Comparison of ENCODE assay signal across 24 cellular contexts in the genomic region with DNA sequence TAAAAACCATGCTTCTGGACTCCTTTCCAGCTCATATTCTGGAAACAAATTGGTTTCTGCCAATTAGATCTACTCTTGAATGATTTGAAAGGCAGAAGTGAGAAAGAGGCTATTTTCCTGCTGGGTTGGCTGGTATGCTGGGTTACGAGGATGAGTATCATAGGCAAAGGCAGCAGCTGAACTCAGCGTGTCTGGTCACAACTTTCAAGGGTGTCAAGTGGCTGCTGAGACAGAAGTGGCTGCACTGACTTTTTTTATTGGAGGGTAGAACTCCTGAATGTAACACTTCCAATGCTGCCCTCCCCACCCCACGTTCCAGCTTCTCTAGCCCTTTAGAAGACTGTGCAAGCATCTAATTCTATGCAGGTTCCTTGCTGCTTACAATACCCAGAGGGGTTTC. TPM values are rescaled to one million over a fixed set of nuclear protein-coding genes. Genes with fewer than 3 reads are reported as not detected.
"Had no signal": no experiment of that assay in that cellular context is flagged by ENCODE, and none has a peak within 500 bp of the region (broad histone marks: within the 10 kb centered on the region; RNA-seq: fewer than 3 reads in every experiment).

No MANE protein-coding gene starts in this region.

- H3K4me1 Mint-ChIP-seq: activated CD4-positive, alpha-beta T cell treated with anti-CD3 and anti-CD28 coated beads for 36 hours; brain; IgD-negative memory B cell; T-cell had no signal

- H3K36me3 ChIP-seq: WERI-Rb-1 had no signal

- H3K27ac ChIP-seq: WERI-Rb-1 had no signal

- H3K36me3 Mint-ChIP-seq: activated naive CD8-positive, alpha-beta T cell; brain; IgD-negative memory B cell; T-cell had no signal

- H3K9me3 Mint-ChIP-seq: activated T-helper 1 cell treated with anti-CD3 and anti-CD28 coated beads, Interleukin-12 subunit alpha, Interleukin-12 subunit beta, Interleukin-2, Interleukin-4 antibody, amounts not matched to agents 30 ng/mL and 10 ng/mL and 1 ng/mL, durations not matched to agents 14 hours and 24 hours and 36 hours; IgD-negative memory B cell had no signal

- DNase-seq: activated CD4-positive, alpha-beta T cell treated with anti-CD3 and anti-CD28 coated beads for 36 hours; activated CD4-positive, alpha-beta T cell treated with anti-CD3 and anti-CD28 coated beads, Interleukin-2, amount 50 U/mL, for 4 hours; activated CD8-positive, alpha-beta memory T cell treated with anti-CD3 and anti-CD28 coated beads, Interleukin-2, amount 50 U/mL, for 48 hours; activated CD8-positive, alpha-beta T cell treated with anti-CD3 and anti-CD28 coated beads, Interleukin-2, amount 10 ng/mL, durations not matched to agents 7 days and 5 days; activated effector memory CD4-positive, alpha-beta T cell treated with anti-CD3 and anti-CD28 coated beads, Interleukin-2, amount 50 U/mL, for 16 hours; activated naive CD4-positive, alpha-beta T cell treated with Interleukin-2 at 50 U/mL for 16 hours; activated T-cell treated with anti-CD3 and anti-CD28 coated beads, Interleukin-2, amount 50 U/mL, for 1 hour; amygdala; KG1; NCI-H1048; NCI-H146; NCI-H187 treated with DMSO at 0.1 percent for 48 hours; NCI-H2081 treated with DMSO at 0.1 percent for 48 hours; NCI-H2171 treated with DMSO at 0.1 percent for 48 hours; NCI-H226; NCI-H69; NK-92 treated with Interleukin-12 subunit alpha and Interleukin-12 subunit beta, amount 100 ng/mL, for 24 hours; SIG-M5; T-cell; WERI-Rb-1 had no signal

- H3K27ac Mint-ChIP-seq: activated CD4-positive, alpha-beta T cell treated with anti-CD3 and anti-CD28 coated beads for 36 hours; activated CD8-positive, alpha-beta T cell treated with anti-CD3 and anti-CD28 coated beads, Interleukin-2, amount 10 ng/mL, durations not matched to agents 7 days and 5 days; activated naive CD8-positive, alpha-beta T cell; activated T-helper 1 cell treated with anti-CD3 and anti-CD28 coated beads, Interleukin-12 subunit alpha, Interleukin-12 subunit beta, Interleukin-2, Interleukin-4 antibody, amounts not matched to agents 30 ng/mL and 10 ng/mL and 1 ng/mL, durations not matched to agents 14 hours and 24 hours and 36 hours; brain; IgD-negative memory B cell; T-cell had no signal

- H3K4me3 Mint-ChIP-seq: activated CD4-positive, alpha-beta T cell treated with anti-CD3 and anti-CD28 coated beads for 36 hours; activated CD8-positive, alpha-beta T cell treated with anti-CD3 and anti-CD28 coated beads, Interleukin-2, amount 10 ng/mL, durations not matched to agents 7 days and 5 days; activated naive CD8-positive, alpha-beta T cell; activated T-helper 1 cell treated with anti-CD3 and anti-CD28 coated beads, Interleukin-12 subunit alpha, Interleukin-12 subunit beta, Interleukin-2, Interleukin-4 antibody, amounts not matched to agents 30 ng/mL and 10 ng/mL and 1 ng/mL, durations not matched to agents 14 hours and 24 hours and 36 hours; brain; IgD-negative memory B cell; T-cell had no signal

- ATAC-seq: activated CD4-positive, alpha-beta T cell treated with anti-CD3 and anti-CD28 coated beads for 36 hours; activated CD8-positive, alpha-beta T cell treated with anti-CD3 and anti-CD28 coated beads, Interleukin-2, amount 10 ng/mL, durations not matched to agents 7 days and 5 days; T-cell had no signal

RNA-seq across cellular contexts. Expression of a gene that starts 8.3 kb away (rescaled TPM):
- polyA plus RNA-seq: IgD-negative memory B cell had no signal
